In the genomic region with DNA sequence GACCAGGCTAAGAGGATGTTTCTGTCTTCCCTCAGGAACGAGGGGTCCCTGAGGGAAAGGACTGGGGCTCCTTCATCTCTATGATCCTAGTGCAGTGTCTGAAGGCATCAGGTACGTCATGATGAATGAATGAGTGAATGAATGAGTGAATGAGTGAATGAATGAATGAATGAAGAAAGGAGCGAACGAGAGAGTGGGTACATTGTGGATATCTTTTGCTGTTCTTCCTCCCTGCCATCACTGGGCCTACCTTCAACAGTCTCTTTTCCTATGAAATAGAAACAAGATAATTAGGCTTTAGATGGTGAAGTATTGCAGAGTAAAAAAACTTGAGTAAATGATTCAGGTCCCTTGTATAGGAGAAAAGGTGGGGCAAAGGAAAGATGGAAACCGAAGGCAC, we compare ENCODE assay signal across 31 cellular contexts.
DNase-seq lines count a peak whose midpoint lies in the region; ATAC-seq, FAIRE-seq and TF ChIP-seq lines count a peak whose summit lies in the region.
"Had no signal": no experiment of that assay in that cellular context is flagged by ENCODE, and none has a peak within 500 bp of the region (broad histone marks: within the 10 kb centered on the region; RNA-seq: fewer than 3 reads in every experiment).

No MANE protein-coding gene starts in this region.

- no peak overlapping the region for H3K4me2 ChIP-seq in HepG2 (ENCODE audit: low read depth, low read length)
- H3K4me2 ChIP-seq in GM12878 (ENCODE audit: control insufficient read depth, insufficient read depth) = no peak overlapping the region
- H3K4me2 ChIP-seq in K562 (ENCODE audit: insufficient read depth, low read length) = no peak overlapping the region
- H3K4me2 ChIP-seq: A549; BLaER1; BLaER1 treated with 17β-estradiol and CSF1 and Interleukin-3, amounts not matched to agents 10 nM and 100 nM had no signal

- H3K9me3 ChIP-seq in HepG2 (ENCODE audit: low read length) (no peaks in the 10 kb centered on the region), right lobe of liver (no peaks in the 10 kb centered on the region), HEK293 (ENCODE audit: control insufficient read depth, insufficient read depth, low read depth, low read length) (no peaks in the 10 kb centered on the region), GM12878 (replicated peaks; ENCODE audit: control insufficient read depth, insufficient read depth, low read length) (no peaks in the 10 kb centered on the region), K562 (replicated peaks; ENCODE audit: control insufficient read depth, insufficient read depth, low read depth, low read length) (no peaks in the 10 kb centered on the region), body of pancreas (no peaks in the 10 kb centered on the region), esophagus squamous epithelium (no peaks in the 10 kb centered on the region)
- H3K9me3 ChIP-seq: A549; BE2C; BLaER1; BLaER1 treated with 17β-estradiol and CSF1 and Interleukin-3, amounts not matched to agents 10 nM and 100 nM; Caco-2 had no signal

- no peak overlapping the region for H2AFZ ChIP-seq in HepG2 (ENCODE audit: low read length)
- no peak overlapping the region for H2AFZ ChIP-seq in GM12878 (ENCODE audit: control insufficient read depth, low read depth, low read length)
- no peak overlapping the region for H2AFZ ChIP-seq in K562 (ENCODE audit: low read depth, low read length)

- intact Hi-C loops in HepG2 (cut with micrococcal nuclease; ENCODE audit: unreplicated experiment) = no loop called here
- intact Hi-C loops in right lobe of liver (cut with DNase I) = no loop called here
- intact Hi-C loops in GM12878 (cut with micrococcal nuclease; ENCODE audit: unreplicated experiment) = no loop called here
- intact Hi-C loops in K562 (cut with micrococcal nuclease) = no loop called here
- intact Hi-C loops in body of pancreas (cut with DNase I) = no loop called here
- intact Hi-C loops in esophagus squamous epithelium (cut with DNase I) = no loop called here

- 9% methylated on average over 5 of the region's 5 CpGs for WGBS in HepG2 (ENCODE audit: low lambda C conversion rate)
- 53% methylated on average over 5 of the region's 5 CpGs for WGBS in right lobe of liver (ENCODE audit: insufficient coverage, low coverage, low lambda C conversion rate, missing lambda C conversion rate)
- WGBS in GM12878 (ENCODE audit: insufficient coverage, insufficient replicate concordance, low lambda C conversion rate, missing lambda C conversion rate) = 24% methylated on average over 5 of the region's 5 CpGs
- 11% methylated on average over 5 of the region's 5 CpGs for WGBS in K562 (ENCODE audit: insufficient coverage, low coverage, missing lambda C conversion rate)
- WGBS in body of pancreas, 2 donors = 66 to 71% methylated on average over 5 of the region's 5 CpGs
- WGBS in esophagus squamous epithelium, 2 donors = 68 to 71% methylated on average over 5 of the region's 5 CpGs

- no peaks in the 10 kb centered on the region for H3K9me1 ChIP-seq in K562 (ENCODE audit: control insufficient read depth, insufficient read depth, low read length)

- TF ChIP-seq POLR2A in HepG2 (IDR thresholded peaks at IDR 0.05; ENCODE audit: insufficient read depth in 1 of 2, low read depth in 2 of 2, low read length in 2 of 2) = no peak
- TF ChIP-seq POLR2A in right lobe of liver (IDR thresholded peaks at IDR 0.05) = no peak
- no peak for TF ChIP-seq POLR2A in GM12878 (IDR thresholded peaks at IDR 0.05; ENCODE audit: low read depth, low read length)
- no peak for TF ChIP-seq POLR2A in K562 (conservative IDR thresholded peaks at IDR 0.05)
- TF ChIP-seq POLR2A in body of pancreas (IDR thresholded peaks at IDR 0.05) = no peak
- TF ChIP-seq POLR2A in esophagus squamous epithelium (IDR thresholded peaks at IDR 0.05) = no peak

- TF ChIP-seq CTCF in HepG2 (CRISPR knock-in tag; IDR thresholded peaks at IDR 0.05) = no peak
- TF ChIP-seq CTCF in right lobe of liver (IDR thresholded peaks at IDR 0.05) = no peak
- TF ChIP-seq CTCF in HEK293 (tag by site-specific recombination; IDR thresholded peaks at IDR 0.05) = no peak
- TF ChIP-seq CTCF in GM12878 (IDR thresholded peaks at IDR 0.05 in 2 of 3, conservative IDR thresholded peaks at IDR 0.05 in 1 of 3; ENCODE audit: control insufficient read depth in 2 of 3, extremely low read depth in 1 of 3, insufficient read depth in 1 of 3, low read depth in 3 of 3, low read length in 3 of 3) = no peak
- TF ChIP-seq CTCF in K562 (IDR thresholded peaks at IDR 0.05 in 2 of 3, conservative IDR thresholded peaks at IDR 0.05 in 1 of 3; ENCODE audit: insufficient read depth in 2 of 3, low read depth in 1 of 3, low read length in 3 of 3) = no peak
- no peak for TF ChIP-seq CTCF in body of pancreas (IDR thresholded peaks at IDR 0.05)
- TF ChIP-seq CTCF in esophagus squamous epithelium (IDR thresholded peaks at IDR 0.05) = no peak

- H3K27ac ChIP-seq in HepG2 (ENCODE audit: extremely low read length, insufficient read depth, low read length) = no peak overlapping the region
- H3K27ac ChIP-seq in right lobe of liver = no peak overlapping the region
- no peak overlapping the region for H3K27ac ChIP-seq in HEK293 (ENCODE audit: extremely low read depth, low read depth, low read length)
- no peak overlapping the region for H3K27ac ChIP-seq in GM12878 (ENCODE audit: control insufficient read depth, insufficient read depth)
- H3K27ac ChIP-seq in K562 (ENCODE audit: extremely low read depth, low read depth, low read length) = no peak overlapping the region
- no peak overlapping the region for H3K27ac ChIP-seq in body of pancreas
- no peak overlapping the region for H3K27ac ChIP-seq in esophagus squamous epithelium
- H3K27ac ChIP-seq: 22Rv1; A549; BLaER1; BLaER1 treated with 17β-estradiol and CSF1 and Interleukin-3, amounts not matched to agents 10 nM and 100 nM; C4-2B had no signal

- H4K20me1 ChIP-seq in HepG2 (ENCODE audit: insufficient read depth, low read length) = no peaks in the 10 kb centered on the region
- H4K20me1 ChIP-seq in GM12878 (ENCODE audit: control insufficient read depth, insufficient read depth) = no peaks in the 10 kb centered on the region
- H4K20me1 ChIP-seq in K562 (replicated peaks; ENCODE audit: control insufficient read depth, insufficient read depth, low read length) = no peaks in the 10 kb centered on the region
- H4K20me1 ChIP-seq: BLaER1; BLaER1 treated with 17β-estradiol and CSF1 and Interleukin-3, amounts not matched to agents 10 nM and 100 nM had no signal

- CTCF ChIA-PET in HepG2 (lab: Yijun Ruan, JAX; ENCODE audit: low intra/inter-chr PET ratio, low total read pairs) (no interaction called here), HEK293 (lab: Yijun Ruan, JAX) (interaction anchor here (0.7 to 0.8 kb wide), 2 partner anchors 179 to 247 kb away, joined by 3 read pairs; no protein-coding TSS in a partner anchor), GM12878 (lab: Yijun Ruan, JAX) (interaction anchor here (0.6 kb wide), 1 partner anchor 357 kb away, joined by 4 read pairs; no protein-coding TSS in a partner anchor), K562 (lab: Yijun Ruan, JAX; ENCODE audit: low intra/inter-chr PET ratio) (no interaction called here)

- RAD21 ChIA-PET in GM12878 (lab: Charles Lee; ENCODE audit: unreplicated experiment) = no interaction called here

- SMC1A ChIA-PET in GM12878 (lab: Charles Lee; ENCODE audit: uncharacterized antibody, unreplicated experiment) = no interaction called here

- H3K4me3 ChIP-seq in HepG2 (replicated peaks in 1 of 3; ENCODE audit: insufficient read depth in 1 of 3, low read depth in 2 of 3, low read length in 3 of 3) (no peak overlapping the region), right lobe of liver (no peak overlapping the region), HEK293 (ENCODE audit: low read depth, low read length) (no peak overlapping the region), GM12878 (no peak overlapping the region), K562 (no peak overlapping the region), body of pancreas (no peak overlapping the region), esophagus squamous epithelium (no peak overlapping the region)
- H3K4me3 ChIP-seq: A549; BLaER1; BLaER1 treated with 17β-estradiol and CSF1 and Interleukin-3, amounts not matched to agents 10 nM and 100 nM had no signal

- H3K36me3 ChIP-seq in HepG2 (replicated peaks in 1 of 2; ENCODE audit: control insufficient read depth in 1 of 2, insufficient read depth in 2 of 2, low read length in 2 of 2) (no peaks in the 10 kb centered on the region), right lobe of liver (no peaks in the 10 kb centered on the region), HEK293 (ENCODE audit: control insufficient read depth in 2 of 2, insufficient read depth in 1 of 2, low read length in 2 of 2) (no peaks in the 10 kb centered on the region), GM12878 (ENCODE audit: control insufficient read depth in 2 of 2, insufficient read depth in 2 of 2, low read length in 1 of 2) (no peaks in the 10 kb centered on the region), K562 (ENCODE audit: control insufficient read depth, insufficient read depth, low read length) (no peaks in the 10 kb centered on the region), body of pancreas (replicated peaks in 1 of 2; ENCODE audit: insufficient read depth in 1 of 2, low read depth in 2 of 2) (no peaks in the 10 kb centered on the region), esophagus squamous epithelium (no peaks in the 10 kb centered on the region)
- H3K36me3 ChIP-seq: BE2C; BLaER1; BLaER1 treated with 17β-estradiol and CSF1 and Interleukin-3, amounts not matched to agents 10 nM and 100 nM had no signal

- POLR2A ChIA-PET in HepG2 (lab: Yijun Ruan, JAX) (no interaction called here), HEK293 (lab: Yijun Ruan, JAX) (no interaction called here), GM12878 (lab: Charles Lee) (no interaction called here), K562 (lab: Yijun Ruan, JAX) (no interaction called here)

- ATAC-seq in HepG2 = no peak
- no peak for ATAC-seq in right lobe of liver
- no peak for ATAC-seq in GM12878
- ATAC-seq in K562 = no peak
- ATAC-seq in body of pancreas = no peak
- ATAC-seq: CD8-positive, alpha-beta T cell had no signal

- no TSS peak for BruUV-seq in HepG2 (replicated peaks; lab: Mats Ljungman, UMichigan)
- BruUV-seq in GM12878 (replicated peaks; lab: Mats Ljungman, UMichigan) = no TSS peak
- no TSS peak for BruUV-seq in K562 (replicated peaks; lab: Mats Ljungman, UMichigan)

- no peak for DNase-seq in HepG2 (ENCODE audit: low spot score)
- DNase-seq in right lobe of liver = no peak
- DNase-seq in GM12878 (ENCODE audit: low read depth, low spot score) = no peak
- DNase-seq in K562 (ENCODE audit: extremely low read depth in 1 of 4, low spot score in 3 of 4) = no peak
- no peak for DNase-seq in body of pancreas
- DNase-seq in esophagus squamous epithelium (lab: John Stamatoyannopoulos, UW) = no peak
- no peak for DNase-seq in G401 (ENCODE audit: low spot score)
- DNase-seq: 8988T; ACHN; AML-193; BE2C; C1 segment of cervical spinal cord; Caco-2; Calu3; CD4-positive, alpha-beta memory T cell; CD4-positive, alpha-beta T cell; CD4-positive, CD25-positive, alpha-beta regulatory T cell; CD8-positive, alpha-beta memory T cell; CD8-positive, alpha-beta T cell; COR-L47; DMS 273 treated with DMSO at 0.1 percent for 48 hours; DND-41; EL had no signal

- FAIRE-seq in HepG2 (lab: Jason Lieb, UNC) = no peak
- FAIRE-seq in GM12878 (lab: Jason Lieb, UNC) = no peak
- FAIRE-seq in K562 (lab: Jason Lieb, UNC) = no peak
- FAIRE-seq: A204.1, A549, D721Med had no signal

- no peak for TF ChIP-seq RAD21 in HepG2 (CRISPR knock-in tag; IDR thresholded peaks at IDR 0.05)
- TF ChIP-seq RAD21 in GM12878 (IDR thresholded peaks at IDR 0.05; ENCODE audit: insufficient read depth, low read depth, low read length) = no peak
- TF ChIP-seq RAD21 in K562 (CRISPR knock-in tag; conservative IDR thresholded peaks at IDR 0.05 in 1 of 2, IDR thresholded peaks at IDR 0.05 in 1 of 2) = no peak

- H3K9ac ChIP-seq in HepG2 (ENCODE audit: insufficient read depth, low read depth, low read length) = no peak overlapping the region
- H3K9ac ChIP-seq in GM12878 (ENCODE audit: control insufficient read depth, insufficient read depth, low read length) = no peak overlapping the region
- H3K9ac ChIP-seq in K562 (ENCODE audit: insufficient read depth in 1 of 2, low read depth in 2 of 2, low read length in 2 of 2) = no peak overlapping the region
- H3K9ac ChIP-seq: BLaER1; BLaER1 treated with 17β-estradiol and CSF1 and Interleukin-3, amounts not matched to agents 10 nM and 100 nM had no signal

- H3K4me1 ChIP-seq in HepG2 (ENCODE audit: insufficient read depth, low read length) (no peaks in the 10 kb centered on the region), right lobe of liver (no peaks in the 10 kb centered on the region), HEK293 (ENCODE audit: control insufficient read depth, insufficient read depth, low read length) (no peaks in the 10 kb centered on the region), GM12878 (ENCODE audit: control insufficient read depth, insufficient read depth, low read length) (no peaks in the 10 kb centered on the region), K562 (replicated peaks in 1 of 2; ENCODE audit: control insufficient read depth in 2 of 2, insufficient read depth in 2 of 2, low read length in 2 of 2) (no peaks in the 10 kb centered on the region), body of pancreas (no peaks in the 10 kb centered on the region), esophagus squamous epithelium (no peaks in the 10 kb centered on the region)
- H3K4me1 ChIP-seq: A549; BE2C; BLaER1; BLaER1 treated with 17β-estradiol and CSF1 and Interleukin-3, amounts not matched to agents 10 nM and 100 nM; Caco-2 had no signal

- no peaks in the 10 kb centered on the region for H3K79me2 ChIP-seq in HepG2 (ENCODE audit: insufficient read depth, low read length)
- H3K79me2 ChIP-seq in GM12878 (ENCODE audit: control insufficient read depth, insufficient read depth, low read length) = no peaks in the 10 kb centered on the region
- H3K79me2 ChIP-seq in K562 (ENCODE audit: control insufficient read depth, insufficient read depth, low read length) = no peaks in the 10 kb centered on the region

- TF ChIP-seq EP300 in HepG2 (IDR thresholded peaks at IDR 0.05; ENCODE audit: low read depth in 2 of 2, low read length in 2 of 2) (no peak), HepG2 (CRISPR knock-in tag; IDR thresholded peaks at IDR 0.05; ENCODE audit: borderline replicate concordance) (no peak), GM12878 (IDR thresholded peaks at IDR 0.05; ENCODE audit: borderline replicate concordance in 1 of 2, control insufficient read depth in 1 of 2, low read depth in 2 of 2, low read length in 2 of 2) (no peak), K562 (IDR thresholded peaks at IDR 0.05; ENCODE audit: low read length) (no peak)

- peaks cover 0 to 33% of the 10 kb centered on the region in 2 experiments; a peak in 4 of 5 replicates for H3K27me3 ChIP-seq in HepG2 (ENCODE audit: control insufficient read depth in 1 of 2, insufficient read depth in 2 of 2, low read length in 2 of 2)
- H3K27me3 ChIP-seq in right lobe of liver = no peaks in the 10 kb centered on the region
- no peaks in the 10 kb centered on the region; a peak in 1 of 4 replicates for H3K27me3 ChIP-seq in GM12878 (replicated peaks in 1 of 2; ENCODE audit: control insufficient read depth in 2 of 2, insufficient read depth in 2 of 2, low read length in 1 of 2)
- H3K27me3 ChIP-seq in K562 (ENCODE audit: control insufficient read depth in 2 of 2, insufficient read depth in 2 of 2, low read length in 2 of 2) = peaks cover 4 to 44% of the 10 kb centered on the region in 2 experiments; a peak in 2 of 5 replicates
- no peaks in the 10 kb centered on the region for H3K27me3 ChIP-seq in body of pancreas
- peaks cover 0 to 40% (median 0%) of the 10 kb centered on the region in 4 donors for H3K27me3 ChIP-seq in esophagus squamous epithelium
- H3K27me3 ChIP-seq: BE2C; BLaER1; BLaER1 treated with 17β-estradiol and CSF1 and Interleukin-3, amounts not matched to agents 10 nM and 100 nM had no signal

- in situ Hi-C loops in HepG2 (cut with HindIII; ENCODE audit: extremely low pct_ligation_motif_present, low pct_unique_long_range_greater_than_20kb) (no loop called here), GM12878 (cut with MboI) (no loop called here), K562 (cut with MboI) (no loop called here), G401 (cut with HindIII; ENCODE audit: low sequenced_read_pairs) (no loop called here)

Comparison
In these comparisons a context has a peak if more than half of its experiments do, and no peak if none do; other contexts are left out.
1. CTCF ChIA-PET loops: an anchor here in HEK293 (0.7 to 0.8 kb wide) and GM12878 (0.6 kb wide); none called in HepG2 and K562.